ENCODE assay signal across 1 cellular context in the genomic region with DNA sequence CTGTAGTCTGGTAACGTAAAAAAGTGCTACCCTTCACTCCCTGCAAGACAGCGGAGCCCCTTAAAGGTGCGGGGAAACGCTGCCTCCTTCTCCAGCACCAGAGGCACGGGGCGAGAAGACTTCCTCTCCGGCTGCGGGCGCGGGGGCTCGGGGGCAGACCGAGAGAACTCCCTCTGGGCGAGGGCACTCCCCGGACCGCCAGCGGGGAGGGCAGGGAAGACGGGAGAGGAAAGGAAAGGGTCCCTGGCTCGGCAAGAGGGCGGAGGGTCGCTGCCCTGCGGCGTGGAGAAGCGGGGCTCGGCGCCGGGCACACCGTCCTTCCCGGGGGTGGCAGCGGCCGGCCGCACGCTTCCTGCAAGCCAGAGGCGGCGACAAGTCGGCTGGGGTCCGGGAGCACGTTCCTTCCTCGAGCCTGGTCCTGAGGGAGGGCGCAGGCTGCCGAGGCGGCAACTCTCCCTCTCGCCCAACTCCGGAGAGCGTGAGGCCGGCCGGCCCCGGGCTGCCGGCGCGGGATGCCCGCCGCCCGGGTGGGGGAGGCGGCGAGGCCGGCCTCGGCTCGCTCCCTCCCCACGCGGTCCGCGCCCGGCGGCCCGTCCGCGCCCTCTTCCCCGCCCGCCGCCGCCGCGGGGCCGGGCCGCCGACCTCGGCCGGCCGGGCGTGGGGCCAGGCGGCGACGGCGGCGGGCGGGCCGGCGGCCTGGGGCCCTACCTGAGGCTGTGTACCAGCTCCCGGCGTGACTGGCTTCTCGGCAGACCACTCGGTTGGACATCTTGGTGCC.
TF ChIP-seq lines count a peak whose summit lies in the region.

No MANE protein-coding gene starts in this region.

TF ChIP-seq in K562, 482 proteins besides CTCF, POLR2A, EP300 and RAD21 (continued from another document and continues in another):
- TF ChIP-seq ZNF511 (CRISPR knock-in tag; IDR thresholded peaks at IDR 0.05) (0 out of 2 replicates have a peak, but pooled peaks have one; percentile 49), GABPA (tag; conservative IDR thresholded peaks at IDR 0.05; ENCODE audit: low read depth) (no peak), ATF4 (CRISPR knock-in tag; IDR thresholded peaks at IDR 0.05) (no peak), CHD1 (IDR thresholded peaks at IDR 0.05; ENCODE audit: low read length) (peak; percentile 80), EP400 (IDR thresholded peaks at IDR 0.05) (no peak), ZBTB34 (CRISPR knock-in tag; IDR thresholded peaks at IDR 0.05) (no peak), SMARCC2 (IDR thresholded peaks at IDR 0.05; ENCODE audit: low read depth) (no peak), SREBF2 (CRISPR knock-in tag; IDR thresholded peaks at IDR 0.05) (no peak), SIN3B (IDR thresholded peaks at IDR 0.05; ENCODE audit: low read depth) (no peak), ZKSCAN8 (CRISPR knock-in tag; IDR thresholded peaks at IDR 0.05) (no peak), ZBTB7A (IDR thresholded peaks at IDR 0.05; ENCODE audit: borderline replicate concordance, control insufficient read depth, low read depth, low read length) (peak; percentile 10; the same call in 1 of the 2 replicates), EGR1 (conservative IDR thresholded peaks at IDR 0.05) (no peak), FOSL1 (tag; conservative IDR thresholded peaks at IDR 0.05) (no peak), PRMT5 (CRISPR knock-in tag; IDR thresholded peaks at IDR 0.05) (no peak), RHOXF2B (CRISPR knock-in tag; conservative IDR thresholded peaks at IDR 0.05) (no peak), ZNF431 (CRISPR knock-in tag; IDR thresholded peaks at IDR 0.05) (no peak), SIN3A (IDR thresholded peaks at IDR 0.05; ENCODE audit: borderline replicate concordance in 2 of 2, control insufficient read depth in 1 of 2, low read depth in 2 of 2, low read length in 2 of 2) (peak in 1 of 2 experiments; percentile 45; a peak in 2 of 4 replicates), E2F6 (IDR thresholded peaks at IDR 0.05; ENCODE audit: borderline replicate concordance in 1 of 2, extremely low read depth in 1 of 2, insufficient read depth in 1 of 2, insufficient read length in 1 of 2, low read depth in 1 of 2, low read length in 1 of 2, poor library complexity in 1 of 2, severe bottlenecking in 1 of 2) (peak; percentile 22 to 64), SMARCE1 (IDR thresholded peaks at IDR 0.05) (no peak), RBBP5 (IDR thresholded peaks at IDR 0.05; ENCODE audit: borderline replicate concordance, insufficient read depth, low read length, poor library complexity, severe bottlenecking) (peak; percentile 36), ZNF217 (CRISPR knock-in tag; IDR thresholded peaks at IDR 0.05) (no peak), PURB (CRISPR knock-in tag; IDR thresholded peaks at IDR 0.05; ENCODE audit: low read depth) (no peak), NRF1 (conservative IDR thresholded peaks at IDR 0.05 in 1 of 2, IDR thresholded peaks at IDR 0.05 in 1 of 2) (no peak), GTF3C2 (IDR thresholded peaks at IDR 0.05; ENCODE audit: borderline replicate concordance, extremely low read depth, insufficient read length) (no peak), GTF2E2 (tag; IDR thresholded peaks at IDR 0.05) (no peak), MCM7 (IDR thresholded peaks at IDR 0.05) (no peak), HDGF (IDR thresholded peaks at IDR 0.05) (no peak), SMARCB1 (IDR thresholded peaks at IDR 0.05; ENCODE audit: insufficient read length, low read depth) (no peak), FOXJ3 (CRISPR knock-in tag; IDR thresholded peaks at IDR 0.05) (no peak)
- TF ChIP-seq, protein P1, sequence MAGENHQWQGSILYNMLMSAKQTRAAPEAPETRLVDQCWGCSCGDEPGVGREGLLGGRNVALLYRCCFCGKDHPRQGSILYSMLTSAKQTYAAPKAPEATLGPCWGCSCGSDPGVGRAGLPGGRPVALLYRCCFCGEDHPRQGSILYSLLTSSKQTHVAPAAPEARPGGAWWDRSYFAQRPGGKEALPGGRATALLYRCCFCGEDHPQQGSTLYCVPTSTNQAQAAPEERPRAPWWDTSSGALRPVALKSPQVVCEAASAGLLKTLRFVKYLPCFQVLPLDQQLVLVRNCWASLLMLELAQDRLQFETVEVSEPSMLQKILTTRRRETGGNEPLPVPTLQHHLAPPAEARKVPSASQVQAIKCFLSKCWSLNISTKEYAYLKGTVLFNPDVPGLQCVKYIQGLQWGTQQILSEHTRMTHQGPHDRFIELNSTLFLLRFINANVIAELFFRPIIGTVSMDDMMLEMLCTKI (IDR thresholded peaks at IDR 0.05; ENCODE audit: partially characterized antibody), result no peak
- TF ChIP-seq, protein P2, sequence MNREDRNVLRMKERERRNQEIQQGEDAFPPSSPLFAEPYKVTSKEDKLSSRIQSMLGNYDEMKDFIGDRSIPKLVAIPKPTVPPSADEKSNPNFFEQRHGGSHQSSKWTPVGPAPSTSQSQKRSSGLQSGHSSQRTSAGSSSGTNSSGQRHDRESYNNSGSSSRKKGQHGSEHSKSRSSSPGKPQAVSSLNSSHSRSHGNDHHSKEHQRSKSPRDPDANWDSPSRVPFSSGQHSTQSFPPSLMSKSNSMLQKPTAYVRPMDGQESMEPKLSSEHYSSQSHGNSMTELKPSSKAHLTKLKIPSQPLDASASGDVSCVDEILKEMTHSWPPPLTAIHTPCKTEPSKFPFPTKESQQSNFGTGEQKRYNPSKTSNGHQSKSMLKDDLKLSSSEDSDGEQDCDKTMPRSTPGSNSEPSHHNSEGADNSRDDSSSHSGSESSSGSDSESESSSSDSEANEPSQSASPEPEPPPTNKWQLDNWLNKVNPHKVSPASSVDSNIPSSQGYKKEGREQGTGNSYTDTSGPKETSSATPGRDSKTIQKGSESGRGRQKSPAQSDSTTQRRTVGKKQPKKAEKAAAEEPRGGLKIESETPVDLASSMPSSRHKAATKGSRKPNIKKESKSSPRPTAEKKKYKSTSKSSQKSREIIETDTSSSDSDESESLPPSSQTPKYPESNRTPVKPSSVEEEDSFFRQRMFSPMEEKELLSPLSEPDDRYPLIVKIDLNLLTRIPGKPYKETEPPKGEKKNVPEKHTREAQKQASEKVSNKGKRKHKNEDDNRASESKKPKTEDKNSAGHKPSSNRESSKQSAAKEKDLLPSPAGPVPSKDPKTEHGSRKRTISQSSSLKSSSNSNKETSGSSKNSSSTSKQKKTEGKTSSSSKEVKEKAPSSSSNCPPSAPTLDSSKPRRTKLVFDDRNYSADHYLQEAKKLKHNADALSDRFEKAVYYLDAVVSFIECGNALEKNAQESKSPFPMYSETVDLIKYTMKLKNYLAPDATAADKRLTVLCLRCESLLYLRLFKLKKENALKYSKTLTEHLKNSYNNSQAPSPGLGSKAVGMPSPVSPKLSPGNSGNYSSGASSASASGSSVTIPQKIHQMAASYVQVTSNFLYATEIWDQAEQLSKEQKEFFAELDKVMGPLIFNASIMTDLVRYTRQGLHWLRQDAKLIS (CRISPR knock-in tag; IDR thresholded peaks at IDR 0.05), result peak; percentile 46; the same call in 1 of the 2 replicates
- TF ChIP-seq, protein P3, sequence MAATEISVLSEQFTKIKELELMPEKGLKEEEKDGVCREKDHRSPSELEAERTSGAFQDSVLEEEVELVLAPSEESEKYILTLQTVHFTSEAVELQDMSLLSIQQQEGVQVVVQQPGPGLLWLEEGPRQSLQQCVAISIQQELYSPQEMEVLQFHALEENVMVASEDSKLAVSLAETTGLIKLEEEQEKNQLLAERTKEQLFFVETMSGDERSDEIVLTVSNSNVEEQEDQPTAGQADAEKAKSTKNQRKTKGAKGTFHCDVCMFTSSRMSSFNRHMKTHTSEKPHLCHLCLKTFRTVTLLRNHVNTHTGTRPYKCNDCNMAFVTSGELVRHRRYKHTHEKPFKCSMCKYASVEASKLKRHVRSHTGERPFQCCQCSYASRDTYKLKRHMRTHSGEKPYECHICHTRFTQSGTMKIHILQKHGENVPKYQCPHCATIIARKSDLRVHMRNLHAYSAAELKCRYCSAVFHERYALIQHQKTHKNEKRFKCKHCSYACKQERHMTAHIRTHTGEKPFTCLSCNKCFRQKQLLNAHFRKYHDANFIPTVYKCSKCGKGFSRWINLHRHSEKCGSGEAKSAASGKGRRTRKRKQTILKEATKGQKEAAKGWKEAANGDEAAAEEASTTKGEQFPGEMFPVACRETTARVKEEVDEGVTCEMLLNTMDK (IDR thresholded peaks at IDR 0.05; ENCODE audit: borderline replicate concordance, insufficient read depth, low read depth, low read length, poor library complexity, severe bottlenecking), result no peak
- TF ChIP-seq, protein P4, sequence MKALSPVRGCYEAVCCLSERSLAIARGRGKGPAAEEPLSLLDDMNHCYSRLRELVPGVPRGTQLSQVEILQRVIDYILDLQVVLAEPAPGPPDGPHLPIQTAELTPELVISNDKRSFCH (CRISPR knock-in tag; IDR thresholded peaks at IDR 0.05), result no peak
- TF ChIP-seq, protein P4 (tag; IDR thresholded peaks at IDR 0.05), result no peak
- TF ChIP-seq, protein P5, sequence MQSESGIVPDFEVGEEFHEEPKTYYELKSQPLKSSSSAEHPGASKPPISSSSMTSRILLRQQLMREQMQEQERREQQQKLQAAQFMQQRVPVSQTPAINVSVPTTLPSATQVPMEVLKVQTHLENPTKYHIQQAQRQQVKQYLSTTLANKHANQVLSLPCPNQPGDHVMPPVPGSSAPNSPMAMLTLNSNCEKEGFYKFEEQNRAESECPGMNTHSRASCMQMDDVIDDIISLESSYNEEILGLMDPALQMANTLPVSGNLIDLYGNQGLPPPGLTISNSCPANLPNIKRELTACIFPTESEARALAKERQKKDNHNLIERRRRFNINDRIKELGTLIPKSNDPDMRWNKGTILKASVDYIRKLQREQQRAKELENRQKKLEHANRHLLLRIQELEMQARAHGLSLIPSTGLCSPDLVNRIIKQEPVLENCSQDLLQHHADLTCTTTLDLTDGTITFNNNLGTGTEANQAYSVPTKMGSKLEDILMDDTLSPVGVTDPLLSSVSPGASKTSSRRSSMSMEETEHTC (IDR thresholded peaks at IDR 0.05), result no peak
- TF ChIP-seq, protein P6, sequence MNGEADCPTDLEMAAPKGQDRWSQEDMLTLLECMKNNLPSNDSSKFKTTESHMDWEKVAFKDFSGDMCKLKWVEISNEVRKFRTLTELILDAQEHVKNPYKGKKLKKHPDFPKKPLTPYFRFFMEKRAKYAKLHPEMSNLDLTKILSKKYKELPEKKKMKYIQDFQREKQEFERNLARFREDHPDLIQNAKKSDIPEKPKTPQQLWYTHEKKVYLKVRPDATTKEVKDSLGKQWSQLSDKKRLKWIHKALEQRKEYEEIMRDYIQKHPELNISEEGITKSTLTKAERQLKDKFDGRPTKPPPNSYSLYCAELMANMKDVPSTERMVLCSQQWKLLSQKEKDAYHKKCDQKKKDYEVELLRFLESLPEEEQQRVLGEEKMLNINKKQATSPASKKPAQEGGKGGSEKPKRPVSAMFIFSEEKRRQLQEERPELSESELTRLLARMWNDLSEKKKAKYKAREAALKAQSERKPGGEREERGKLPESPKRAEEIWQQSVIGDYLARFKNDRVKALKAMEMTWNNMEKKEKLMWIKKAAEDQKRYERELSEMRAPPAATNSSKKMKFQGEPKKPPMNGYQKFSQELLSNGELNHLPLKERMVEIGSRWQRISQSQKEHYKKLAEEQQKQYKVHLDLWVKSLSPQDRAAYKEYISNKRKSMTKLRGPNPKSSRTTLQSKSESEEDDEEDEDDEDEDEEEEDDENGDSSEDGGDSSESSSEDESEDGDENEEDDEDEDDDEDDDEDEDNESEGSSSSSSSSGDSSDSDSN (IDR thresholded peaks at IDR 0.05; ENCODE audit: borderline replicate concordance in 1 of 2, low read depth in 2 of 2, low read length in 2 of 2), result peak; percentile 26 to 52; a peak in 1 of 4 replicates
